2 cellular contexts compared by ENCODE assay signal in the genomic region with DNA sequence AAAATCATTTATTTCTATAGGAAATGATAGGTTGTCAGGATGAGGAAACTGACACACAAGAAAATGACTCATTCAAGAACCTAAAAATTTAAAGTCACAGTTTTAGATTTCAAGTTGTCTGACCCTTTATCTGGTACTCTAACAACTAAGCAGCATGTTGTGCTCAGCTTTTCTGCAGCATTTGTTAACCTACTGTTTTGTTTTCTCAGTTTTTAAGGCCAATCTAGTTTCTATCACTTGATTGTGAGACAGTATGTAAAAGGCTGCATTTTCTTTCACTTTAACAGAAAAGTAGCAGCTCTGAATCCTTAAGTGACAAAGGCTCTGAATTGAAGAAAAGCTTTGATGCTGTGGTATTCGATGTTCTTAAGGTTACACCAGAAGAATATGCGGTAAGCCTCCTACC.
A peak's percentile ranks its signal among the peaks of the same experiment; 100 is the strongest.
TF ChIP-seq lines count a peak whose summit lies in the region.

No MANE protein-coding gene starts in this region.

TF ChIP-seq in SK-N-SH, 30 proteins besides CTCF, POLR2A, EP300 and RAD21:
- TF ChIP-seq, protein P1, sequence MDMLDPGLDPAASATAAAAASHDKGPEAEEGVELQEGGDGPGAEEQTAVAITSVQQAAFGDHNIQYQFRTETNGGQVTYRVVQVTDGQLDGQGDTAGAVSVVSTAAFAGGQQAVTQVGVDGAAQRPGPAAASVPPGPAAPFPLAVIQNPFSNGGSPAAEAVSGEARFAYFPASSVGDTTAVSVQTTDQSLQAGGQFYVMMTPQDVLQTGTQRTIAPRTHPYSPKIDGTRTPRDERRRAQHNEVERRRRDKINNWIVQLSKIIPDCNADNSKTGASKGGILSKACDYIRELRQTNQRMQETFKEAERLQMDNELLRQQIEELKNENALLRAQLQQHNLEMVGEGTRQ (IDR thresholded peaks at IDR 0.05; ENCODE audit: borderline replicate concordance, low read depth, low read length), result no peak
- 0 out of 2 replicates have a peak, but pooled peaks have one; percentile 5 for TF ChIP-seq FOSL2 (IDR thresholded peaks at IDR 0.05; ENCODE audit: borderline replicate concordance, low read depth)

TF ChIP-seq in SK-N-SH treated with all-trans-retinoic acid at 6 μM for 48 hours, 23 proteins besides CTCF, POLR2A, EP300 and RAD21 (continued from another document):
- TF ChIP-seq, protein P2, sequence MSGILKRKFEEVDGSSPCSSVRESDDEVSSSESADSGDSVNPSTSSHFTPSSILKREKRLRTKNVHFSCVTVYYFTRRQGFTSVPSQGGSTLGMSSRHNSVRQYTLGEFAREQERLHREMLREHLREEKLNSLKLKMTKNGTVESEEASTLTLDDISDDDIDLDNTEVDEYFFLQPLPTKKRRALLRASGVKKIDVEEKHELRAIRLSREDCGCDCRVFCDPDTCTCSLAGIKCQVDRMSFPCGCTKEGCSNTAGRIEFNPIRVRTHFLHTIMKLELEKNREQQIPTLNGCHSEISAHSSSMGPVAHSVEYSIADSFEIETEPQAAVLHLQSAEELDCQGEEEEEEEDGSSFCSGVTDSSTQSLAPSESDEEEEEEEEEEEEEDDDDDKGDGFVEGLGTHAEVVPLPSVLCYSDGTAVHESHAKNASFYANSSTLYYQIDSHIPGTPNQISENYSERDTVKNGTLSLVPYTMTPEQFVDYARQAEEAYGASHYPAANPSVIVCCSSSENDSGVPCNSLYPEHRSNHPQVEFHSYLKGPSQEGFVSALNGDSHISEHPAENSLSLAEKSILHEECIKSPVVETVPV (CRISPR knock-in tag; IDR thresholded peaks at IDR 0.05), result no peak
- TF ChIP-seq SNAI2 (CRISPR knock-in tag; IDR thresholded peaks at IDR 0.05) (no peak), ZNF565 (CRISPR knock-in tag; conservative IDR thresholded peaks at IDR 0.05; ENCODE audit: low read depth) (no peak), ISL1 (CRISPR knock-in tag; IDR thresholded peaks at IDR 0.05) (no peak), OSR1 (CRISPR knock-in tag; IDR thresholded peaks at IDR 0.05) (no peak), ZNF8 (CRISPR knock-in tag; IDR thresholded peaks at IDR 0.05) (no peak), PPARA (CRISPR knock-in tag; IDR thresholded peaks at IDR 0.05; ENCODE audit: borderline replicate concordance) (no peak), TCF4 (CRISPR knock-in tag; IDR thresholded peaks at IDR 0.05; ENCODE audit: borderline replicate concordance) (no peak), RARB (CRISPR knock-in tag; IDR thresholded peaks at IDR 0.05) (no peak)
- TF ChIP-seq, protein P3, sequence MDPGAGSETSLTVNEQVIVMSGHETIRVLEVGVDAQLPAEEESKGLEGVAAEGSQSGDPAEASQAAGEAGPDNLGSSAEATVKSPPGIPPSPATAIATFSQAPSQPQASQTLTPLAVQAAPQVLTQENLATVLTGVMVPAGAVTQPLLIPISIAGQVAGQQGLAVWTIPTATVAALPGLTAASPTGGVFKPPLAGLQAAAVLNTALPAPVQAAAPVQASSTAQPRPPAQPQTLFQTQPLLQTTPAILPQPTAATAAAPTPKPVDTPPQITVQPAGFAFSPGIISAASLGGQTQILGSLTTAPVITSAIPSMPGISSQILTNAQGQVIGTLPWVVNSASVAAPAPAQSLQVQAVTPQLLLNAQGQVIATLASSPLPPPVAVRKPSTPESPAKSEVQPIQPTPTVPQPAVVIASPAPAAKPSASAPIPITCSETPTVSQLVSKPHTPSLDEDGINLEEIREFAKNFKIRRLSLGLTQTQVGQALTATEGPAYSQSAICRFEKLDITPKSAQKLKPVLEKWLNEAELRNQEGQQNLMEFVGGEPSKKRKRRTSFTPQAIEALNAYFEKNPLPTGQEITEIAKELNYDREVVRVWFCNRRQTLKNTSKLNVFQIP (CRISPR knock-in tag; IDR thresholded peaks at IDR 0.05; ENCODE audit: borderline replicate concordance, low read depth), result no peak
